8 cellular contexts compared by ENCODE assay signal in the genomic region with DNA sequence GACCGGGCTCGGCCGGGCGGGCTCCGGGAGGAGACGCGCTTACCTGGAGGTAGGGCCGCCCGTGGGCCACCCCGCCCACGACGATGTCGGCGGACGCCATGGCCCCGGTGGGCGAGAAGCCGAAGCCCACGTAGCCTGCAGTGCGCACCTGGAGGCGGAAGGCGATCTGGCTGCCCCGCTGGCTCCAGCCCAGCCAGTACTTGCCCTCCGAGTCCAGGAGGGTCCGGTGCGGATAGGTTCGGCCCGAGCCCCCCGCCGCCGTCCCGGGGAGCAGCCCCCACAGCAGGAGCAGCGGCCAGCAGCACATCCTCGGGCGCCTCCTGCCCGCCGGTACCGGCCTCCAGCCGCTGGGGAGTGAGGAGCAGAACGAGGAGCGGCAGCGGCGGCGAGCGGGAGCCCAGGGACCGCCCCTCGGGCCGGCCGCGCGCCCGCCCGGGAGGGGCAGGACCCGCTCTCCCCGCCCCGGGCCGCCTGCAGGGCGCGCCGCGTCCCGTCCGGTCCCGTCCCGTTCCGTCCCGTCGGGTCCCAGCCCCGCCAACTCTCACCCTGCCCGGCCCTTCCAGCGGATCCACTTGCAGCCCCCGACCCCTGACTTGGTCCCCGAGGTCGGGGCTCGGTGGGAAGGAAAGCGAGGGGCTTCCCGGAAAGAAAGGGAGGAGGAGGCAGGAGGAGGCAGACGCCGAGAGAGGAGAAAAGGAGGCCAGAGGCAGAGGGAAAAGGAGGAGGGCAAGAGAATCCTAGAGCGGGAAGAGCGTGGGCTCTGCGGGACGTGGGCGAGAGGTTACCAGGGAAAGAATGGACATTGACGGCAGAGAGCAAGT. TPM values are rescaled to one million over a fixed set of nuclear protein-coding genes. Genes with fewer than 3 reads are reported as not detected.
DNase-seq lines count a peak whose midpoint lies in the region; ATAC-seq and TF ChIP-seq lines count a peak whose summit lies in the region.

A gene (minus strand): TSS at position 356 of the 821 bp plus-strand sequence. CDS start 49 bp downstream, at position 307.

- peak within 1 kb of the TSS; percentile 88 for H3K4me2 ChIP-seq in parathyroid adenoma (ENCODE audit: low read length)

- H3K9me3 Mint-ChIP-seq in activated CD8-positive, alpha-beta T cell treated with anti-CD3 and anti-CD28 coated beads, Interleukin-2, amount 10 ng/mL, durations not matched to agents 7 days and 5 days (ENCODE audit: insufficient read depth), result no peaks in the 10 kb centered on the region

- peak within 1 kb of the TSS; percentile 94 for H2AFZ ChIP-seq in parathyroid adenoma

- H3K9ac ChIP-seq in parathyroid adenoma, result no peak within 1 kb of the TSS

- H3K27ac Mint-ChIP-seq in activated CD8-positive, alpha-beta T cell treated with anti-CD3 and anti-CD28 coated beads, Interleukin-2, amount 10 ng/mL, durations not matched to agents 7 days and 5 days, result no peak within 1 kb of the TSS

- H3K27ac ChIP-seq in cardiac muscle cell (no peak within 1 kb of the TSS), parathyroid adenoma (no peak within 1 kb of the TSS)

- H3K4me3 Mint-ChIP-seq in activated CD8-positive, alpha-beta T cell treated with anti-CD3 and anti-CD28 coated beads, Interleukin-2, amount 10 ng/mL, durations not matched to agents 7 days and 5 days, result peak within 1 kb of the TSS; percentile 49

- DNase-seq in BE2C (peak; percentile 48), cardiac muscle cell (ENCODE audit: low read depth in 1 of 2, low spot score in 1 of 2) (peak; percentile 68 to 71), SHP77 treated with DMSO at 0.1 percent for 48 hours (lab: John Stamatoyannopoulos, UW) (no peak), NCI-H2171 treated with DMSO at 0.1 percent for 48 hours (lab: John Stamatoyannopoulos, UW) (no peak)
- no peak for DNase-seq in activated CD8-positive, alpha-beta T cell treated with anti-CD3 and anti-CD28 coated beads, Interleukin-2, amount 10 ng/mL, durations not matched to agents 7 days and 5 days

- H3K9me3 ChIP-seq in BE2C (no peaks in the 10 kb centered on the region), cardiac muscle cell (ENCODE audit: low read depth) (no peaks in the 10 kb centered on the region), parathyroid adenoma (ENCODE audit: control insufficient read depth, low read length) (no peaks in the 10 kb centered on the region)

- H3K27me3 Mint-ChIP-seq in activated CD8-positive, alpha-beta T cell treated with anti-CD3 and anti-CD28 coated beads, Interleukin-2, amount 10 ng/mL, durations not matched to agents 7 days and 5 days (ENCODE audit: low read depth), result peaks cover 43% of the 10 kb centered on the region

- POLR2A ChIA-PET in activated CD8-positive, alpha-beta T cell treated with anti-CD3 and anti-CD28 coated beads, Interleukin-2, amount 10 ng/mL, durations not matched to agents 7 days and 5 days (lab: Charles Lee), result no interaction called here

- CTCF ChIA-PET in activated CD8-positive, alpha-beta T cell treated with anti-CD3 and anti-CD28 coated beads, Interleukin-2, amount 10 ng/mL, durations not matched to agents 7 days and 5 days (lab: Charles Lee), result no interaction called here

- H3K27me3 ChIP-seq in BE2C (peaks cover 44% of the 10 kb centered on the region), cardiac muscle cell (peaks cover 63% of the 10 kb centered on the region), parathyroid adenoma (ENCODE audit: control insufficient read depth, insufficient read depth, low read length) (no peaks in the 10 kb centered on the region)

- H3K36me3 ChIP-seq in BE2C, result no peaks in the 10 kb centered on the region
- H3K36me3 ChIP-seq in cardiac muscle cell, result no peaks in the 10 kb centered on the region
- no peaks in the 10 kb centered on the region for H3K36me3 ChIP-seq in parathyroid adenoma (ENCODE audit: control insufficient read depth, insufficient read depth, low read length)

- TF ChIP-seq CTCF in BE2C (IDR thresholded peaks at IDR 0.05; ENCODE audit: low read depth, low read length), result no peak; the same call in 1 of the 2 replicates
- TF ChIP-seq CTCF in cardiac muscle cell (IDR thresholded peaks at IDR 0.05; ENCODE audit: low read depth, low read length), result no peak
- no peak for TF ChIP-seq CTCF in parathyroid adenoma (IDR thresholded peaks at IDR 0.05)

- no peaks in the 10 kb centered on the region for H3K36me3 Mint-ChIP-seq in activated CD8-positive, alpha-beta T cell treated with anti-CD3 and anti-CD28 coated beads, Interleukin-2, amount 10 ng/mL, durations not matched to agents 7 days and 5 days (ENCODE audit: low read depth)

- peaks cover 7% of the 10 kb centered on the region for H3K4me1 Mint-ChIP-seq in activated CD8-positive, alpha-beta T cell treated with anti-CD3 and anti-CD28 coated beads, Interleukin-2, amount 10 ng/mL, durations not matched to agents 7 days and 5 days (ENCODE audit: low read depth)

- H3K4me3 ChIP-seq in BE2C (ENCODE audit: low read depth, low read length) (peak within 1 kb of the TSS; percentile 53), cardiac muscle cell (peak within 1 kb of the TSS; percentile 81), parathyroid adenoma (ENCODE audit: low read depth, low read length) (peak within 1 kb of the TSS; percentile 51)

- no peaks in the 10 kb centered on the region for H3K4me1 ChIP-seq in BE2C
- no peaks in the 10 kb centered on the region for H3K4me1 ChIP-seq in cardiac muscle cell (ENCODE audit: low read depth)
- H3K4me1 ChIP-seq in parathyroid adenoma, result no peaks in the 10 kb centered on the region

- H3K79me2 ChIP-seq in parathyroid adenoma, result no peaks in the 10 kb centered on the region

- ATAC-seq in GM19328 (IDR thresholded peaks at IDR 0.05; ENCODE audit: unreplicated experiment) (peak; percentile 59), HG03354 (IDR thresholded peaks at IDR 0.05; ENCODE audit: poor library complexity, severe bottlenecking, unreplicated experiment) (peak; percentile 64)
- ATAC-seq in activated CD8-positive, alpha-beta T cell treated with anti-CD3 and anti-CD28 coated beads, Interleukin-2, amount 10 ng/mL, durations not matched to agents 7 days and 5 days, result peak; percentile 79

RNA-seq across cellular contexts. Expression of the gene that starts here (rescaled TPM):
- 0.49 TPM for polyA plus RNA-seq in BE2C (2012; ENCODE audit: insufficient read depth, insufficient read length, low read depth)
- total RNA-seq in activated CD8-positive, alpha-beta T cell treated with anti-CD3 and anti-CD28 coated beads, Interleukin-2, amount 10 ng/mL, durations not matched to agents 7 days and 5 days, result not detected
- total RNA-seq in cardiac muscle cell, result 19.0 and 30.6 TPM in 2 replicates
- polyA plus RNA-seq in cardiac muscle cell, result 20.8 and 47.4 TPM in 2 replicates

Comparison
In these comparisons a context has a peak if more than half of its experiments do, and no peak if none do; other contexts are left out.
1. RNA of the gene that starts here (total RNA-seq): 19.0 to 30.6 TPM in cardiac muscle cell; not detected in activated CD8-positive, alpha-beta T cell treated with anti-CD3 and anti-CD28 coated beads, Interleukin-2, amount 10 ng/mL, durations not matched to agents 7 days and 5 days; every median in the first group is over 10 times any median in the second.
2. Peak in ATAC-seq in activated CD8-positive, alpha-beta T cell treated with anti-CD3 and anti-CD28 coated beads, Interleukin-2, amount 10 ng/mL, durations not matched to agents 7 days and 5 days; RNA of the gene not detected or under 1 TPM.
3. DNase-seq: peak in BE2C (single experiment) and cardiac muscle cell (2 of 2); none in activated CD8-positive, alpha-beta T cell treated with anti-CD3 and anti-CD28 coated beads, Interleukin-2, amount 10 ng/mL, durations not matched to agents 7 days and 5 days (single experiment), SHP77 treated with DMSO at 0.1 percent for 48 hours (single experiment) and NCI-H2171 treated with DMSO at 0.1 percent for 48 hours (single experiment).
4. Peak in every context shown above with its lines, with median percentiles within 50 percentile points of each other: H3K4me3 ChIP-seq and ATAC-seq.